Comparison of ENCODE assay signal across 10 cellular contexts in the genomic region with DNA sequence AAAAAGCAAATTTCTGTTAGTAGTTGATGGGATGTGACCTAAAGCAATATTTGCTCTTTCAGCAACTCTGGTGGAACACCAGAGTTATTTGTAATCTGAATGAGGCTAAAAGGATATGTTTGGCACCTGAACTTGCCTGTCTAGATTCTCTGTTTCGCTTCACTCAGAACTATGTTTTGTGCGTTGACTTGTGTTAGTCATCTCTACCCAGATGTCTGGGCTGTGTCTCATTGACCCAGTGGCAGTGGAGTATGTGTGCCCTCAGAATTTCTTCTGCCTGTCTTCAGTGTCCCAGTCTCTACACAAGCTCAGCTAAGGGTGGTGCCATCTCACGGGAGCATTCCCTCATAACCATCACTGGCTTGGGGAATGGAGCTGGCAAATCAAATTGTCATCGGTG. TPM values are rescaled to one million over a fixed set of nuclear protein-coding genes. Genes with fewer than 3 reads are reported as not detected.
DNase-seq lines count a peak whose midpoint lies in the region; ATAC-seq and TF ChIP-seq lines count a peak whose summit lies in the region.
"Had no signal": no experiment of that assay in that cellular context is flagged by ENCODE, and none has a peak within 500 bp of the region (broad histone marks: within the 10 kb centered on the region; RNA-seq: fewer than 3 reads in every experiment).

No MANE protein-coding gene starts in this region.

- intact Hi-C loops in PC-3 (cut with micrococcal nuclease) = no loop called here

- no peaks in the 10 kb centered on the region for H3K27me3 ChIP-seq in PC-3 (ENCODE audit: low read length)

- H3K9me3 Mint-ChIP-seq in T-cell = no peaks in the 10 kb centered on the region

- DNase-seq in activated effector memory CD4-positive, alpha-beta T cell treated with anti-CD3 and anti-CD28 coated beads, Interleukin-2, amount 50 U/mL, for 16 hours = peak; percentile 65
- DNase-seq in activated effector memory CD4-positive, alpha-beta T cell treated with Interleukin-2 at 50 U/mL for 16 hours = no peak
- peak; percentile 70 for DNase-seq in PC-3
- DNase-seq in renal cortical epithelial cell (ENCODE audit: low read depth) = peak; percentile 18
- no peak for DNase-seq in T-cell
- no peak for DNase-seq in activated CD8-positive, alpha-beta memory T cell treated with anti-CD3 and anti-CD28 coated beads, Interleukin-2, amount 50 U/mL, for 4 hours
- no peak for DNase-seq in erythroblast (lab: John Stamatoyannopoulos, UW)
- DNase-seq: ACHN, mucosa of descending colon had no signal

- H3K4me3 ChIP-seq in PC-3 (ENCODE audit: low read length) = no peak overlapping the region
- H3K4me3 ChIP-seq: mucosa of descending colon had no signal

- TF ChIP-seq CTCF in PC-3 (conservative IDR thresholded peaks at IDR 0.05; ENCODE audit: low read depth, low read length) = no peak

- POLR2A ChIA-PET in PC-3 (lab: Charles Lee; ENCODE audit: unreplicated experiment) = no interaction called here
- POLR2A ChIA-PET in T-cell (lab: Charles Lee) = no interaction called here

- ATAC-seq in HG02610 (IDR thresholded peaks at IDR 0.05; ENCODE audit: unreplicated experiment) = peak; percentile 64
- peak; percentile 58 for ATAC-seq in PC-3
- no peak for ATAC-seq in T-cell (replicated peaks in 1 of 4)
- ATAC-seq: mucosa of descending colon had no signal

- no peak overlapping the region for H3K9ac ChIP-seq in PC-3 (ENCODE audit: low read length)

- H3K36me3 Mint-ChIP-seq in T-cell = no peaks in the 10 kb centered on the region

- H3K4me1 Mint-ChIP-seq in T-cell = no peaks in the 10 kb centered on the region

- peaks cover 89% of the 10 kb centered on the region for H3K79me2 ChIP-seq in PC-3 (ENCODE audit: low read length)

- TF ChIP-seq POLR2A in erythroblast (IDR thresholded peaks at IDR 0.05; ENCODE audit: low read length) = no peak

- peaks cover 12% of the 10 kb centered on the region; the same call in 1 of the 2 replicates for H4K20me1 ChIP-seq in PC-3 (ENCODE audit: low read length)

- peaks cover 33% of the 10 kb centered on the region for H3K36me3 ChIP-seq in PC-3 (ENCODE audit: low read depth, low read length)

- H3F3A ChIP-seq in PC-3 (ENCODE audit: low read length, unreplicated experiment) = no peaks in the 10 kb centered on the region

- BruUV-seq in PC-3 (replicated peaks; lab: Mats Ljungman, UMichigan) = no TSS peak

- no peaks in the 10 kb centered on the region for H3K9me3 ChIP-seq in PC-3 (ENCODE audit: low read length)
- H3K9me3 ChIP-seq: mucosa of descending colon had no signal

- no peak overlapping the region for H2AFZ ChIP-seq in PC-3 (ENCODE audit: low read length)

- H3K4me3 Mint-ChIP-seq in T-cell = no peak overlapping the region

- H3K27me3 Mint-ChIP-seq in T-cell = peaks cover 10 to 16% of the 10 kb centered on the region in 2 donors

- no peaks in the 10 kb centered on the region for H3K9me2 ChIP-seq in PC-3 (replicated peaks; ENCODE audit: low read length)

- no peak overlapping the region for H3K27ac Mint-ChIP-seq in T-cell

- no peak overlapping the region for H3K4me2 ChIP-seq in PC-3 (ENCODE audit: low read length)

- CTCF ChIA-PET in PC-3 (lab: Charles Lee) (no interaction called here), T-cell (lab: Charles Lee) (no interaction called here)

- peaks cover 12% of the 10 kb centered on the region; the same call in 1 of the 2 replicates for H3K4me1 ChIP-seq in PC-3 (ENCODE audit: insufficient read depth, low read length)

- no peak overlapping the region for H3K27ac ChIP-seq in PC-3 (ENCODE audit: low read length)

RNA-seq across cellular contexts. Expression of a gene that starts 13.9 kb away (rescaled TPM):
- total RNA-seq in PC-3 (2014; rRNA removed) (31.1 and 34.7 TPM in 2 replicates), renal cortical epithelial cell (11.2 and 13.2 TPM in 2 replicates), T-cell (under 1 TPM in 3 of 5 donors, not detected in 2; 0.26 to 0.76 (median 0.36) TPM)

Comparison
In these comparisons a context has a peak if more than half of its experiments do, and no peak if none do; other contexts are left out.
1. DNase-seq: peak in activated effector memory CD4-positive, alpha-beta T cell treated with anti-CD3 and anti-CD28 coated beads, Interleukin-2, amount 50 U/mL, for 16 hours (single experiment), PC-3 (single experiment) and renal cortical epithelial cell (single experiment); none in activated effector memory CD4-positive, alpha-beta T cell treated with Interleukin-2 at 50 U/mL for 16 hours (single experiment), T-cell (0 of 34), activated CD8-positive, alpha-beta memory T cell treated with anti-CD3 and anti-CD28 coated beads, Interleukin-2, amount 50 U/mL, for 4 hours (single experiment) and erythroblast (0 of 2).
2. ATAC-seq: peak in HG02610 (single experiment) and PC-3 (single experiment); none in T-cell (0 of 4).